Comparison of ENCODE assay signal across 18 cellular contexts in the genomic region with DNA sequence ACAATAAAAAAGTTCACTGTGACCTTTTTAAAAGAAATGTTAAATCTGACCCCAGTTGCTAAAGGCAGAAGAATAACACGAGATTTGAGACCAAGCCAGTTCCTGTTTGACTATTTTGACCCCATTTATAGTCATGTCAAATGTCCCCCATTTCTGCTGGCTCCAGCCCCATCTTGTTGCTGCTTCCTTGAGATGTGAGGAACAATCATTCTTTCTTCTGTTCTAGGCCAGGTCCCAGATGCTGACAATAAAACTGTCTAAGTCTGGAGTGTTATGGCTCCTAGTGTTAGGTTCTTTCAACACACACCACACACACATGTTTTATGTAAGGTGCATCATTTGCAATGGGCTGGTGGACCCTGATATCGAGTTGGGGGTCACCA.
"Had no signal": no experiment of that assay in that cellular context is flagged by ENCODE, and none has a peak within 500 bp of the region (broad histone marks: within the 10 kb centered on the region; RNA-seq: fewer than 3 reads in every experiment).

No MANE protein-coding gene starts in this region.

- H3K36me3 ChIP-seq: right atrium auricular region, thoracic aorta had no signal

- H3K27ac ChIP-seq: right atrium auricular region, thoracic aorta had no signal

- FAIRE-seq: colon, urothelium cell line had no signal

- H3K27me3 ChIP-seq: right atrium auricular region had no signal

- H3K4me3 ChIP-seq: lung, right atrium auricular region, skin epidermis, thoracic aorta had no signal

- DNase-seq: activated CD4-positive, alpha-beta T cell treated with anti-CD3 and anti-CD28 coated beads, Interleukin-2, amount 10 ng/mL, durations not matched to agents 24 days and 14 days; activated CD8-positive, alpha-beta T cell treated with anti-CD3 and anti-CD28 coated beads, Interleukin-2, amount 10 ng/mL, durations not matched to agents 7 days and 5 days; activated naive CD4-positive, alpha-beta T cell treated with Interleukin-2 at 50 U/mL for 16 hours; activated T-cell treated with anti-CD3 and anti-CD28 coated beads, Interleukin-2, amount 50 U/mL, for 24 hours; central memory CD4-positive, alpha-beta T cell; erythroblast; left cardiac atrium; midbrain; nephron progenitor cell; nucleus accumbens; stimulated activated CD4-positive, alpha-beta T cell treated with anti-CD3 and anti-CD28 coated beads, Interleukin-4, amount 100 ng/mL, for 1 hour; stimulated activated naive CD8-positive, alpha-beta T cell treated with anti-CD3 and anti-CD28 coated beads, Interleukin-15, amount 100 ng/mL, for 72 hours had no signal

- H3K4me1 ChIP-seq: right atrium auricular region had no signal

- H3K9me3 ChIP-seq: right atrium auricular region, thoracic aorta had no signal
